In genomic region chr6:1604991-1605821, GRCh38 we compare ENCODE assay signal across 2 cellular contexts.
TF ChIP-seq lines count a peak whose summit lies in the region.

No MANE protein-coding gene starts in this region.

TF ChIP-seq in GM12878, 131 proteins besides CTCF, POLR2A, EP300 and RAD21:
- TF ChIP-seq HDAC6 (IDR thresholded peaks at IDR 0.05; ENCODE audit: unreplicated experiment) (no peak), SUZ12 (IDR thresholded peaks at IDR 0.05; ENCODE audit: unreplicated experiment) (peak; percentile 17), JUNB (IDR thresholded peaks at IDR 0.05) (no peak), SP1 (IDR thresholded peaks at IDR 0.05; ENCODE audit: low read depth, low read length) (no peak), NFIC (IDR thresholded peaks at IDR 0.05; ENCODE audit: low read depth, low read length) (no peak), MEF2B (IDR thresholded peaks at IDR 0.05; ENCODE audit: partially characterized antibody, poor library complexity, severe bottlenecking) (no peak)

TF ChIP-seq in HepG2, 621 proteins besides CTCF, POLR2A, EP300 and RAD21:
- TF ChIP-seq ZNF691 (CRISPR knock-in tag; IDR thresholded peaks at IDR 0.05; ENCODE audit: borderline replicate concordance, low read depth) (0 out of 2 replicates have a peak, but pooled peaks have one; percentile 4), ZNF543 (CRISPR knock-in tag; IDR thresholded peaks at IDR 0.05) (peak; percentile 11; the same call in 1 of the 2 replicates), SNAI1 (CRISPR knock-in tag; IDR thresholded peaks at IDR 0.05; ENCODE audit: borderline replicate concordance) (peak; percentile 17; the same call in 1 of the 2 replicates), PAF1 (CRISPR knock-in tag; IDR thresholded peaks at IDR 0.05) (no peak), ZNF75D (CRISPR knock-in tag; IDR thresholded peaks at IDR 0.05; ENCODE audit: borderline replicate concordance) (0 out of 2 replicates have a peak, but pooled peaks have one; percentile 26), HDAC1 (CRISPR knock-in tag; IDR thresholded peaks at IDR 0.05) (0 out of 2 replicates have a peak, but pooled peaks have one; percentile 1), MXD1 (CRISPR knock-in tag; IDR thresholded peaks at IDR 0.05) (0 out of 2 replicates have a peak, but pooled peaks have one; percentile 10)
- TF ChIP-seq, protein P1, sequence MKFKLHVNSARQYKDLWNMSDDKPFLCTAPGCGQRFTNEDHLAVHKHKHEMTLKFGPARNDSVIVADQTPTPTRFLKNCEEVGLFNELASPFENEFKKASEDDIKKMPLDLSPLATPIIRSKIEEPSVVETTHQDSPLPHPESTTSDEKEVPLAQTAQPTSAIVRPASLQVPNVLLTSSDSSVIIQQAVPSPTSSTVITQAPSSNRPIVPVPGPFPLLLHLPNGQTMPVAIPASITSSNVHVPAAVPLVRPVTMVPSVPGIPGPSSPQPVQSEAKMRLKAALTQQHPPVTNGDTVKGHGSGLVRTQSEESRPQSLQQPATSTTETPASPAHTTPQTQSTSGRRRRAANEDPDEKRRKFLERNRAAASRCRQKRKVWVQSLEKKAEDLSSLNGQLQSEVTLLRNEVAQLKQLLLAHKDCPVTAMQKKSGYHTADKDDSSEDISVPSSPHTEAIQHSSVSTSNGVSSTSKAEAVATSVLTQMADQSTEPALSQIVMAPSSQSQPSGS (CRISPR knock-in tag; IDR thresholded peaks at IDR 0.05) = no peak
